In genomic region chrX:130106071-130106470, GRCh38 we compare ENCODE assay signal across 17 cellular contexts. TPM values are rescaled to one million over a fixed set of nuclear protein-coding genes. Genes with fewer than 3 reads are reported as not detected.
A peak's percentile ranks its signal among the peaks of the same experiment; 100 is the strongest.
DNase-seq lines count a peak whose midpoint lies in the region; ATAC-seq and TF ChIP-seq lines count a peak whose summit lies in the region.
"Had no signal": no experiment of that assay in that cellular context is flagged by ENCODE, and none has a peak within 500 bp of the region (broad histone marks: within the 10 kb centered on the region; RNA-seq: fewer than 3 reads in every experiment).

No MANE protein-coding gene starts in this region.

- H3K36me3 ChIP-seq in BLaER1, result 0 out of 2 replicates have a peak, but pooled peaks cover 4% of the 10 kb centered on the region
- no peaks in the 10 kb centered on the region for H3K36me3 ChIP-seq in Karpas-422 (ENCODE audit: insufficient read depth, low read length)
- 0 out of 2 replicates have a peak, but pooled peaks cover 4% of the 10 kb centered on the region for H3K36me3 ChIP-seq in OCI-LY7 (ENCODE audit: insufficient read depth, low read length)
- H3K36me3 ChIP-seq: heart left ventricle had no signal

- H3K27me3 Mint-ChIP-seq in dendritic cell treated with granulocyte-macrophage colony-stimulating factor and Interleukin-4, amounts not matched to agents 40 ng/mL and 50 ng/mL, for 4 days, result no peaks in the 10 kb centered on the region
- no peaks in the 10 kb centered on the region for H3K27me3 Mint-ChIP-seq in osteocyte (ENCODE audit: unreplicated experiment)

- H3K4me3 ChIP-seq in BLaER1 (no peak overlapping the region), Karpas-422 (ENCODE audit: low read length) (no peak overlapping the region), OCI-LY7 (ENCODE audit: low read depth, low read length, poor library complexity, severe bottlenecking) (no peak overlapping the region)
- H3K4me3 ChIP-seq: heart left ventricle had no signal

- H3K4me1 ChIP-seq in BLaER1 (peaks cover 61% of the 10 kb centered on the region), Karpas-422 (ENCODE audit: low read length) (peaks cover 37% of the 10 kb centered on the region), OCI-LY7 (ENCODE audit: insufficient read depth, low read length, poor library complexity, severe bottlenecking) (peaks cover 14% of the 10 kb centered on the region)

- no peak for ATAC-seq in GM19324 (IDR thresholded peaks at IDR 0.05; ENCODE audit: low FRiP score, unreplicated experiment)

- peak overlapping the region; percentile 46 for H3K4me3 Mint-ChIP-seq in dendritic cell treated with granulocyte-macrophage colony-stimulating factor and Interleukin-4, amounts not matched to agents 40 ng/mL and 50 ng/mL, for 4 days
- H3K4me3 Mint-ChIP-seq in osteocyte (ENCODE audit: unreplicated experiment), result no peak overlapping the region

- peaks cover 64% of the 10 kb centered on the region for H4K20me1 ChIP-seq in BLaER1
- peaks cover 7% of the 10 kb centered on the region; the same call in 1 of the 2 replicates for H4K20me1 ChIP-seq in Karpas-422 (ENCODE audit: insufficient read depth, low read depth, low read length)
- no peaks in the 10 kb centered on the region for H4K20me1 ChIP-seq in OCI-LY7 (ENCODE audit: insufficient read depth, low read length)

- BruUV-seq in OCI-LY7 (replicated peaks; lab: Mats Ljungman, UMichigan), result no TSS peak

- DNase-seq in Karpas-422 (no peak), osteocyte (ENCODE audit: extremely low spot score, unreplicated experiment) (no peak), NCI-H1417 treated with DMSO at 0.1 percent for 48 hours (lab: John Stamatoyannopoulos, UW) (no peak), OCI-LY7 (ENCODE audit: low spot score) (no peak), SHP77 treated with DMSO at 0.1 percent for 48 hours (lab: John Stamatoyannopoulos, UW) (no peak)
- DNase-seq: aorta; GF-D8; HCEC 1CT; heart left ventricle; NCI-H1092 treated with DMSO at 0.1 percent for 48 hours; NCI-H524 treated with DMSO at 0.1 percent for 48 hours; SIG-M5; stimulated activated CD8-positive, alpha-beta memory T cell treated with anti-CD3 and anti-CD28 coated beads, Interleukin-4, amount 100 ng/mL, for 48 hours; WERI-Rb-1 had no signal

- H3K4me2 ChIP-seq in BLaER1 (peak overlapping the region; percentile 24), Karpas-422 (ENCODE audit: low read depth, low read length, poor library complexity, severe bottlenecking) (peak overlapping the region; percentile 2), OCI-LY7 (ENCODE audit: low read length) (no peak overlapping the region)

- peak overlapping the region; percentile 29 for H3K27ac Mint-ChIP-seq in dendritic cell treated with granulocyte-macrophage colony-stimulating factor and Interleukin-4, amounts not matched to agents 40 ng/mL and 50 ng/mL, for 4 days
- H3K27ac Mint-ChIP-seq in osteocyte (ENCODE audit: unreplicated experiment), result peak overlapping the region; percentile 68

- H3K9ac ChIP-seq in BLaER1, result peak overlapping the region; percentile 34; the same call in 1 of the 2 replicates
- peak overlapping the region; percentile 53; the same call in 1 of the 2 replicates for H3K9ac ChIP-seq in Karpas-422 (ENCODE audit: low read length)

- CTCF ChIA-PET in OCI-LY7 (lab: Charles Lee; ENCODE audit: unreplicated experiment), result no interaction called here

- H3K9me2 ChIP-seq in Karpas-422 (replicated peaks; ENCODE audit: insufficient read depth, low read length) (no peaks in the 10 kb centered on the region), OCI-LY7 (ENCODE audit: insufficient read depth, low read length) (no peaks in the 10 kb centered on the region)

- H3K9me3 Mint-ChIP-seq in dendritic cell treated with granulocyte-macrophage colony-stimulating factor and Interleukin-4, amounts not matched to agents 40 ng/mL and 50 ng/mL, for 4 days, result no peaks in the 10 kb centered on the region
- H3K9me3 Mint-ChIP-seq in osteocyte (ENCODE audit: unreplicated experiment), result peaks cover under 1% of the 10 kb centered on the region

- H3K79me2 ChIP-seq in Karpas-422 (ENCODE audit: low read length), result peaks cover 89% of the 10 kb centered on the region
- peaks cover 58% of the 10 kb centered on the region; the same call in 1 of the 2 replicates for H3K79me2 ChIP-seq in OCI-LY7 (ENCODE audit: insufficient read depth, low read depth, low read length)

- TF ChIP-seq CTCF in osteocyte (IDR thresholded peaks at IDR 0.05) (no peak), OCI-LY7 (conservative IDR thresholded peaks at IDR 0.05; ENCODE audit: low read length) (no peak)

- H3K27me3 ChIP-seq in BLaER1 (peaks cover 29% of the 10 kb centered on the region), Karpas-422 (ENCODE audit: low read length) (no peaks in the 10 kb centered on the region)

- H3K27ac ChIP-seq in BLaER1 (no peak overlapping the region), Karpas-422 (ENCODE audit: low read length) (peak overlapping the region; percentile 42; the same call in 1 of the 2 replicates), OCI-LY7 (ENCODE audit: low read depth, low read length, poor library complexity, severe bottlenecking) (no peak overlapping the region)
- H3K27ac ChIP-seq: WERI-Rb-1 had no signal

- intact Hi-C loops in dendritic cell treated with granulocyte-macrophage colony-stimulating factor and Interleukin-4, amounts not matched to agents 40 ng/mL and 50 ng/mL, for 4 days (cut with micrococcal nuclease), result no loop called here
- intact Hi-C loops in OCI-LY7 (cut with micrococcal nuclease; ENCODE audit: unreplicated experiment), result no loop called here

- H3K9me3 ChIP-seq in BLaER1 (0 out of 2 replicates have a peak, but pooled peaks cover 6% of the 10 kb centered on the region), Karpas-422 (ENCODE audit: low read length) (no peaks in the 10 kb centered on the region), OCI-LY7 (ENCODE audit: low read length) (no peaks in the 10 kb centered on the region)
- H3K9me3 ChIP-seq: heart left ventricle had no signal

- peaks cover 72% of the 10 kb centered on the region for H3K4me1 Mint-ChIP-seq in dendritic cell treated with granulocyte-macrophage colony-stimulating factor and Interleukin-4, amounts not matched to agents 40 ng/mL and 50 ng/mL, for 4 days (ENCODE audit: low read depth)
- H3K4me1 Mint-ChIP-seq in osteocyte (ENCODE audit: unreplicated experiment), result peaks cover 54% of the 10 kb centered on the region

- H3K36me3 Mint-ChIP-seq in dendritic cell treated with granulocyte-macrophage colony-stimulating factor and Interleukin-4, amounts not matched to agents 40 ng/mL and 50 ng/mL, for 4 days (ENCODE audit: low read depth), result peaks cover 67% of the 10 kb centered on the region
- no peaks in the 10 kb centered on the region for H3K36me3 Mint-ChIP-seq in osteocyte (ENCODE audit: unreplicated experiment)

- H2AFZ ChIP-seq in Karpas-422 (ENCODE audit: low read length), result no peak overlapping the region
- no peak overlapping the region for H2AFZ ChIP-seq in OCI-LY7 (ENCODE audit: low read length)

- POLR2A ChIA-PET in OCI-LY7 (lab: Charles Lee), result no interaction called here

RNA-seq across cellular contexts. Expression of gene ELF4, which starts 4.2 kb away (rescaled TPM):
- 29.1 and 31.7 TPM in 2 replicates for total RNA-seq in Karpas-422 (2014; rRNA removed; shearing (Covaris generic); ENCODE audit: low replicate concordance)
- total RNA-seq in osteocyte (24.9 and 25.2 TPM in 2 replicates), OCI-LY7 (2022) (24.9 and 27.3 TPM in 2 replicates)
- total RNA-seq in OCI-LY7 (2014; rRNA removed; shearing (Covaris generic)), result 13.4 and 15.0 TPM in 2 replicates

RNA-seq across cellular contexts. Expression of gene AIFM1, which starts 59.6 kb away (rescaled TPM):
- total RNA-seq in Karpas-422 (2014; rRNA removed; shearing (Covaris generic); ENCODE audit: low replicate concordance), result 25.8 and 37.4 TPM in 2 replicates
- total RNA-seq in osteocyte (27.7 and 31.2 TPM in 2 replicates), OCI-LY7 (2022) (39.4 and 45.7 TPM in 2 replicates)
- total RNA-seq in OCI-LY7 (2014; rRNA removed; shearing (Covaris generic)), result 23.1 and 28.8 TPM in 2 replicates
